19 cellular contexts compared by ENCODE assay signal in the genomic region with DNA sequence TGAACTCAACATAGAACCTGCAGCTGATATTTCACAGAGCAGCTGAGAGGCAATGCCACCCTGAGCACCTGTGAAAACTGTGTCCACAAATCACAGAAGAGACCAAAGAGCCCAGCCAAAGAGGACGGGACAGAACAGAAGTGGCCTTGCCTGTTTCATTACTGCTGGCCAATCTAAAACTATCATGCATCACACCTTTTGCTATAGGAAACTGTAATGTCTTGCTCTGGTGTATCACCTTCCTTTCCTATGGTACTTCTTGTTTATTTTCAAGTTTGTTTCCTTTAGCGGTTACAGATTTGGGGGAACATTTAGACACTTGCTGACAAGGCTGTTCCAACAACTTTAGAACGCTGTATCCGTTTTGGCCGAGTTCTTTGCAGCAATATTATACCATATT.
DNase-seq lines count a peak whose midpoint lies in the region; ATAC-seq and TF ChIP-seq lines count a peak whose summit lies in the region.
"Had no signal": no experiment of that assay in that cellular context is flagged by ENCODE, and none has a peak within 500 bp of the region (broad histone marks: within the 10 kb centered on the region; RNA-seq: fewer than 3 reads in every experiment).

No MANE protein-coding gene starts in this region.

- H3K36me3 Mint-ChIP-seq in activated naive CD4-positive, alpha-beta T cell treated with anti-CD3 and anti-CD28 coated beads, Interleukin-2, amount 50 U/mL, for 24 hours, result peaks cover 22% of the 10 kb centered on the region
- H3K36me3 Mint-ChIP-seq in activated naive CD4-positive, alpha-beta T cell treated with anti-CD3 and anti-CD28 coated beads for 36 hours (ENCODE audit: low read depth), result peaks cover 26% of the 10 kb centered on the region
- peaks cover 26% of the 10 kb centered on the region for H3K36me3 Mint-ChIP-seq in activated T-helper 1 cell treated with anti-CD3 and anti-CD28 coated beads, Interleukin-12 subunit alpha, Interleukin-12 subunit beta, Interleukin-2, Interleukin-4 antibody, amounts not matched to agents 30 ng/mL and 10 ng/mL and 1 ng/mL, durations not matched to agents 14 hours and 24 hours and 36 hours (ENCODE audit: low read depth)
- H3K36me3 Mint-ChIP-seq in memory B cell, result peaks cover 15% of the 10 kb centered on the region

- no peaks in the 10 kb centered on the region for H3K9me3 ChIP-seq in upper lobe of left lung
- no peaks in the 10 kb centered on the region for H3K9me3 ChIP-seq in adrenal gland (replicated peaks in 1 of 3)
- H3K9me3 ChIP-seq: body of pancreas, psoas muscle, SJCRH30, vagina had no signal

- intact Hi-C loops in activated naive CD4-positive, alpha-beta T cell treated with anti-CD3 and anti-CD28 coated beads for 36 hours (cut with micrococcal nuclease), result no loop called here
- intact Hi-C loops in activated T-helper 1 cell treated with anti-CD3 and anti-CD28 coated beads, Interleukin-12 subunit alpha, Interleukin-12 subunit beta, Interleukin-2, Interleukin-4 antibody, amounts not matched to agents 30 ng/mL and 10 ng/mL and 1 ng/mL, durations not matched to agents 14 hours and 24 hours and 36 hours (cut with micrococcal nuclease), result loop anchor here (10.0 kb wide), 1 partner anchor 731 kb away; no protein-coding TSS in a partner anchor
- intact Hi-C loops in adrenal gland (cut with DNase I), result no loop called here

- H3K27me3 Mint-ChIP-seq in activated naive CD4-positive, alpha-beta T cell treated with anti-CD3 and anti-CD28 coated beads, Interleukin-2, amount 50 U/mL, for 24 hours, result no peaks in the 10 kb centered on the region
- no peaks in the 10 kb centered on the region for H3K27me3 Mint-ChIP-seq in activated naive CD4-positive, alpha-beta T cell treated with anti-CD3 and anti-CD28 coated beads for 36 hours (ENCODE audit: low read depth)
- no peaks in the 10 kb centered on the region for H3K27me3 Mint-ChIP-seq in activated T-helper 1 cell treated with anti-CD3 and anti-CD28 coated beads, Interleukin-12 subunit alpha, Interleukin-12 subunit beta, Interleukin-2, Interleukin-4 antibody, amounts not matched to agents 30 ng/mL and 10 ng/mL and 1 ng/mL, durations not matched to agents 14 hours and 24 hours and 36 hours (ENCODE audit: insufficient read depth)
- no peaks in the 10 kb centered on the region for H3K27me3 Mint-ChIP-seq in memory B cell

- H3K4me1 ChIP-seq in upper lobe of left lung (peaks cover 6 to 44% (median 15%) of the 10 kb centered on the region in 4 donors), adrenal gland (replicated peaks in 1 of 2) (peaks cover 0 to 39% of the 10 kb centered on the region in 2 donors)
- H3K4me1 ChIP-seq: psoas muscle had no signal

- peak overlapping the region in 3 of 4 donors; percentile 10 to 36 (median 31) for H3K27ac ChIP-seq in upper lobe of left lung
- H3K27ac ChIP-seq in adrenal gland, result no peak overlapping the region
- H3K27ac ChIP-seq: body of pancreas, psoas muscle, SJCRH30, vagina had no signal

- no peaks in the 10 kb centered on the region for H3K9me3 Mint-ChIP-seq in activated naive CD4-positive, alpha-beta T cell treated with anti-CD3 and anti-CD28 coated beads, Interleukin-2, amount 50 U/mL, for 24 hours
- H3K9me3 Mint-ChIP-seq in activated naive CD4-positive, alpha-beta T cell treated with anti-CD3 and anti-CD28 coated beads for 36 hours, result peaks cover 6% of the 10 kb centered on the region
- peaks cover 3% of the 10 kb centered on the region for H3K9me3 Mint-ChIP-seq in activated T-helper 1 cell treated with anti-CD3 and anti-CD28 coated beads, Interleukin-12 subunit alpha, Interleukin-12 subunit beta, Interleukin-2, Interleukin-4 antibody, amounts not matched to agents 30 ng/mL and 10 ng/mL and 1 ng/mL, durations not matched to agents 14 hours and 24 hours and 36 hours
- peaks cover 4% of the 10 kb centered on the region for H3K9me3 Mint-ChIP-seq in memory B cell

- ATAC-seq in memory B cell (ENCODE audit: low read depth) (no peak), upper lobe of left lung (ENCODE audit: low FRiP score in 2 of 2) (no peak)
- ATAC-seq: body of pancreas, esophagus mucosa, K562, psoas muscle had no signal

- H3K4me3 ChIP-seq in upper lobe of left lung (no peak overlapping the region), adrenal gland (no peak overlapping the region)
- H3K4me3 ChIP-seq: body of pancreas, K562, psoas muscle, SJCRH30, vagina had no signal

- TF ChIP-seq POLR2A in upper lobe of left lung (IDR thresholded peaks at IDR 0.05), result peak in 1 of 4 donors; percentile 24
- no peak for TF ChIP-seq POLR2A in adrenal gland (IDR thresholded peaks at IDR 0.05)

- H3K27me3 ChIP-seq in upper lobe of left lung, result no peaks in the 10 kb centered on the region
- H3K27me3 ChIP-seq in adrenal gland, result no peaks in the 10 kb centered on the region
- H3K27me3 ChIP-seq: body of pancreas, SJCRH30, vagina had no signal

- peak overlapping the region; percentile 93 for H3K27ac Mint-ChIP-seq in activated naive CD4-positive, alpha-beta T cell treated with anti-CD3 and anti-CD28 coated beads, Interleukin-2, amount 50 U/mL, for 24 hours
- no peak overlapping the region for H3K27ac Mint-ChIP-seq in activated naive CD4-positive, alpha-beta T cell treated with anti-CD3 and anti-CD28 coated beads for 36 hours
- peak overlapping the region; percentile 49 for H3K27ac Mint-ChIP-seq in activated T-helper 1 cell treated with anti-CD3 and anti-CD28 coated beads, Interleukin-12 subunit alpha, Interleukin-12 subunit beta, Interleukin-2, Interleukin-4 antibody, amounts not matched to agents 30 ng/mL and 10 ng/mL and 1 ng/mL, durations not matched to agents 14 hours and 24 hours and 36 hours
- H3K27ac Mint-ChIP-seq in memory B cell, result peak overlapping the region; percentile 96

- WGBS in upper lobe of left lung, 2 donors, result 79 to 85% methylated on average over 5 of the region's 5 CpGs
- WGBS in adrenal gland, 4 donors, result 78 to 92% (median 89%) methylated on average over 5 of the region's 5 CpGs

- H3K36me3 ChIP-seq in upper lobe of left lung, result no peaks in the 10 kb centered on the region
- H3K36me3 ChIP-seq in adrenal gland (replicated peaks in 1 of 2), result no peaks in the 10 kb centered on the region
- H3K36me3 ChIP-seq: SJCRH30, vagina had no signal

- CTCF ChIA-PET in activated naive CD4-positive, alpha-beta T cell treated with anti-CD3 and anti-CD28 coated beads for 36 hours (lab: Charles Lee), result interaction anchor here (0.9 kb wide), 1 partner anchor 49 kb away, joined by 3 read pairs; no protein-coding TSS in a partner anchor

- TF ChIP-seq CTCF in upper lobe of left lung (IDR thresholded peaks at IDR 0.05) (no peak), adrenal gland (IDR thresholded peaks at IDR 0.05) (no peak)

- H3K4me1 Mint-ChIP-seq in activated naive CD4-positive, alpha-beta T cell treated with anti-CD3 and anti-CD28 coated beads, Interleukin-2, amount 50 U/mL, for 24 hours, result peaks cover 97% of the 10 kb centered on the region
- H3K4me1 Mint-ChIP-seq in activated naive CD4-positive, alpha-beta T cell treated with anti-CD3 and anti-CD28 coated beads for 36 hours (ENCODE audit: low read depth), result peaks cover 88% of the 10 kb centered on the region
- H3K4me1 Mint-ChIP-seq in activated T-helper 1 cell treated with anti-CD3 and anti-CD28 coated beads, Interleukin-12 subunit alpha, Interleukin-12 subunit beta, Interleukin-2, Interleukin-4 antibody, amounts not matched to agents 30 ng/mL and 10 ng/mL and 1 ng/mL, durations not matched to agents 14 hours and 24 hours and 36 hours (ENCODE audit: low read depth), result peaks cover 84% of the 10 kb centered on the region
- H3K4me1 Mint-ChIP-seq in memory B cell, result peaks cover 74% of the 10 kb centered on the region

- peak in 1 of 4 donors; percentile 17 for TF ChIP-seq EP300 in upper lobe of left lung (IDR thresholded peaks at IDR 0.05)

- no peak overlapping the region for H3K4me3 Mint-ChIP-seq in activated naive CD4-positive, alpha-beta T cell treated with anti-CD3 and anti-CD28 coated beads, Interleukin-2, amount 50 U/mL, for 24 hours
- no peak overlapping the region for H3K4me3 Mint-ChIP-seq in activated naive CD4-positive, alpha-beta T cell treated with anti-CD3 and anti-CD28 coated beads for 36 hours
- no peak overlapping the region for H3K4me3 Mint-ChIP-seq in activated T-helper 1 cell treated with anti-CD3 and anti-CD28 coated beads, Interleukin-12 subunit alpha, Interleukin-12 subunit beta, Interleukin-2, Interleukin-4 antibody, amounts not matched to agents 30 ng/mL and 10 ng/mL and 1 ng/mL, durations not matched to agents 14 hours and 24 hours and 36 hours
- H3K4me3 Mint-ChIP-seq in memory B cell, result peak overlapping the region; percentile 14

- no peak for DNase-seq in activated naive CD4-positive, alpha-beta T cell treated with anti-CD3 and anti-CD28 coated beads for 36 hours
- no peak for DNase-seq in activated T-helper 1 cell treated with anti-CD3 and anti-CD28 coated beads, Interleukin-12 subunit alpha, Interleukin-12 subunit beta, Interleukin-2, Interleukin-4 antibody, amounts not matched to agents 30 ng/mL and 10 ng/mL and 1 ng/mL, durations not matched to agents 14 hours and 24 hours and 36 hours (ENCODE audit: low spot score)
- DNase-seq in memory B cell (ENCODE audit: low spot score in 2 of 2) (no peak), upper lobe of left lung (no peak), SW 1271 (lab: John Stamatoyannopoulos, UW) (no peak), adrenal gland (no peak), HK-2 (ENCODE audit: unreplicated experiment) (no peak)
- DNase-seq: activated CD4-positive, alpha-beta T cell treated with anti-CD3 and anti-CD28 coated beads, Interleukin-2, amount 50 U/mL, for 4 hours; activated gamma-delta T cell treated with Interleukin-2 at 50 U/mL for 16 hours; body of pancreas; COR-L47; NCI-H1092; NCI-H526; psoas muscle; SJCRH30 had no signal

Comparison
In these comparisons a context has a peak if more than half of its experiments do, and no peak if none do; other contexts are left out.
1. H3K27ac ChIP-seq: peak in upper lobe of left lung (3 of 4); none in adrenal gland (0 of 5).